2 cellular contexts compared by ENCODE assay signal in the genomic region with DNA sequence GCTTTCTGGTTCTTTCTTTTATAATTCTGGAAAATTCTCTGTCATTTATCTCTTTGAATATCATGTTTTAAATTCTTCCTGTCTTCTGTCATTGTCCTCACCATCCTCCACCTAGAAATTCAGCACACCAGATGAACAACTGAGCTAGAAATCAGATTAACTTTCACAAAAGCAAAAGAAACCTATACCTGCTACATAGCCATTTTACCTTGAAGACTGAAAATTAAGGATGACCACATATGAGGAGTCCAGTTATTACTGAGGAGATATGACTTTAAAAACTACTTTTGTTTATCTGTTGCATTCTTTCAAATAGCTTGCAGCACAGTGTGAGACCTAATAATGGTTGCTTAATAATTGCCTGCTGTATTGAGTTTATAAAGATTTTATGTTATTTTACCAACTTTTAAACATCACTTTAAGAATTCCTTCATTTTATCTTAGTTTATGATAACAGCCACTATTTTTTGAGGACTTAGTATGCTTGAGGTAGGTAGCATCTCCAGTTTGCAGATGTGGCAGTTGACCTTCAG.
TF ChIP-seq lines count a peak whose summit lies in the region.

No MANE protein-coding gene starts in this region.

TF ChIP-seq in A549, 52 proteins besides CTCF, POLR2A, EP300 and RAD21 (continued from another document):
- TF ChIP-seq PHF8 (IDR thresholded peaks at IDR 0.05; ENCODE audit: borderline replicate concordance, low read depth): no peak
- TF ChIP-seq, protein P1, sequence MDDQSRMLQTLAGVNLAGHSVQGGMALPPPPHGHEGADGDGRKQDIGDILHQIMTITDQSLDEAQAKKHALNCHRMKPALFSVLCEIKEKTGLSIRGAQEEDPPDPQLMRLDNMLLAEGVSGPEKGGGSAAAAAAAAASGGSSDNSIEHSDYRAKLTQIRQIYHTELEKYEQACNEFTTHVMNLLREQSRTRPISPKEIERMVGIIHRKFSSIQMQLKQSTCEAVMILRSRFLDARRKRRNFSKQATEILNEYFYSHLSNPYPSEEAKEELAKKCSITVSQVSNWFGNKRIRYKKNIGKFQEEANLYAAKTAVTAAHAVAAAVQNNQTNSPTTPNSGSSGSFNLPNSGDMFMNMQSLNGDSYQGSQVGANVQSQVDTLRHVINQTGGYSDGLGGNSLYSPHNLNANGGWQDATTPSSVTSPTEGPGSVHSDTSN (IDR thresholded peaks at IDR 0.05): no peak
TF ChIP-seq in A549: peak in this region for 0.

TF ChIP-seq in GM12878, 131 proteins besides CTCF, POLR2A, EP300 and RAD21 (continued from another document):
- TF ChIP-seq, protein P2, sequence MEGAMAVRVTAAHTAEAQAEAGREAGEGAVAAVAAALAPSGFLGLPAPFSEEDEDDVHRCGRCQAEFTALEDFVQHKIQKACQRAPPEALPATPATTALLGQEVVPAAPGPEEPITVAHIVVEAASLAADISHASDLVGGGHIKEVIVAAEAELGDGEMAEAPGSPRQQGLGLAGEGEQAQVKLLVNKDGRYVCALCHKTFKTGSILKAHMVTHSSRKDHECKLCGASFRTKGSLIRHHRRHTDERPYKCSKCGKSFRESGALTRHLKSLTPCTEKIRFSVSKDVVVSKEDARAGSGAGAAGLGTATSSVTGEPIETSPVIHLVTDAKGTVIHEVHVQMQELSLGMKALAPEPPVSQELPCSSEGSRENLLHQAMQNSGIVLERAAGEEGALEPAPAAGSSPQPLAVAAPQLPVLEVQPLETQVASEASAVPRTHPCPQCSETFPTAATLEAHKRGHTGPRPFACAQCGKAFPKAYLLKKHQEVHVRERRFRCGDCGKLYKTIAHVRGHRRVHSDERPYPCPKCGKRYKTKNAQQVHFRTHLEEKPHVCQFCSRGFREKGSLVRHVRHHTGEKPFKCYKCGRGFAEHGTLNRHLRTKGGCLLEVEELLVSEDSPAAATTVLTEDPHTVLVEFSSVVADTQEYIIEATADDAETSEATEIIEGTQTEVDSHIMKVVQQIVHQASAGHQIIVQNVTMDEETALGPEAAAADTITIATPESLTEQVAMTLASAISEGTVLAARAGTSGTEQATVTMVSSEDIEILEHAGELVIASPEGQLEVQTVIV (IDR thresholded peaks at IDR 0.05; ENCODE audit: borderline replicate concordance, partially characterized antibody): no peak
- TF ChIP-seq NFXL1 (IDR thresholded peaks at IDR 0.05; ENCODE audit: borderline replicate concordance) (peak; percentile 72), ZZZ3 (IDR thresholded peaks at IDR 0.05; ENCODE audit: control insufficient read depth, insufficient read length, low read depth) (no peak), ZNF384 (IDR thresholded peaks at IDR 0.05; ENCODE audit: borderline replicate concordance, low read depth, low read length) (no peak), ETV6 (conservative IDR thresholded peaks at IDR 0.05 in 1 of 2, IDR thresholded peaks at IDR 0.05 in 1 of 2; ENCODE audit: borderline replicate concordance in 1 of 2, low read depth in 1 of 2) (0 out of 4 replicates have a peak, but pooled peaks of 1 of the 2 experiments have one; percentile 68), YBX1 (IDR thresholded peaks at IDR 0.05) (no peak), TARDBP (IDR thresholded peaks at IDR 0.05; ENCODE audit: borderline replicate concordance) (no peak), ESRRA (IDR thresholded peaks at IDR 0.05; ENCODE audit: low read length) (no peak), IRF4 (IDR thresholded peaks at IDR 0.05; ENCODE audit: low read depth, low read length) (no peak), KAT2A (conservative IDR thresholded peaks at IDR 0.05; ENCODE audit: control insufficient read depth, low read depth, low read length) (no peak)
- TF ChIP-seq, protein P3, sequence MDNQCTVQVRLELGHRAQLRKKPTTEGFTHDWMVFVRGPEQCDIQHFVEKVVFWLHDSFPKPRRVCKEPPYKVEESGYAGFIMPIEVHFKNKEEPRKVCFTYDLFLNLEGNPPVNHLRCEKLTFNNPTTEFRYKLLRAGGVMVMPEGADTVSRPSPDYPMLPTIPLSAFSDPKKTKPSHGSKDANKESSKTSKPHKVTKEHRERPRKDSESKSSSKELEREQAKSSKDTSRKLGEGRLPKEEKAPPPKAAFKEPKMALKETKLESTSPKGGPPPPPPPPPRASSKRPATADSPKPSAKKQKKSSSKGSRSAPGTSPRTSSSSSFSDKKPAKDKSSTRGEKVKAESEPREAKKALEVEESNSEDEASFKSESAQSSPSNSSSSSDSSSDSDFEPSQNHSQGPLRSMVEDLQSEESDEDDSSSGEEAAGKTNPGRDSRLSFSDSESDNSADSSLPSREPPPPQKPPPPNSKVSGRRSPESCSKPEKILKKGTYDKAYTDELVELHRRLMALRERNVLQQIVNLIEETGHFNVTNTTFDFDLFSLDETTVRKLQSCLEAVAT (IDR thresholded peaks at IDR 0.05): no peak
- TF ChIP-seq, protein P4, sequence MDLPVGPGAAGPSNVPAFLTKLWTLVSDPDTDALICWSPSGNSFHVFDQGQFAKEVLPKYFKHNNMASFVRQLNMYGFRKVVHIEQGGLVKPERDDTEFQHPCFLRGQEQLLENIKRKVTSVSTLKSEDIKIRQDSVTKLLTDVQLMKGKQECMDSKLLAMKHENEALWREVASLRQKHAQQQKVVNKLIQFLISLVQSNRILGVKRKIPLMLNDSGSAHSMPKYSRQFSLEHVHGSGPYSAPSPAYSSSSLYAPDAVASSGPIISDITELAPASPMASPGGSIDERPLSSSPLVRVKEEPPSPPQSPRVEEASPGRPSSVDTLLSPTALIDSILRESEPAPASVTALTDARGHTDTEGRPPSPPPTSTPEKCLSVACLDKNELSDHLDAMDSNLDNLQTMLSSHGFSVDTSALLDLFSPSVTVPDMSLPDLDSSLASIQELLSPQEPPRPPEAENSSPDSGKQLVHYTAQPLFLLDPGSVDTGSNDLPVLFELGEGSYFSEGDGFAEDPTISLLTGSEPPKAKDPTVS (IDR thresholded peaks at IDR 0.05; ENCODE audit: low read depth, low read length): no peak
- TF ChIP-seq, protein P5, sequence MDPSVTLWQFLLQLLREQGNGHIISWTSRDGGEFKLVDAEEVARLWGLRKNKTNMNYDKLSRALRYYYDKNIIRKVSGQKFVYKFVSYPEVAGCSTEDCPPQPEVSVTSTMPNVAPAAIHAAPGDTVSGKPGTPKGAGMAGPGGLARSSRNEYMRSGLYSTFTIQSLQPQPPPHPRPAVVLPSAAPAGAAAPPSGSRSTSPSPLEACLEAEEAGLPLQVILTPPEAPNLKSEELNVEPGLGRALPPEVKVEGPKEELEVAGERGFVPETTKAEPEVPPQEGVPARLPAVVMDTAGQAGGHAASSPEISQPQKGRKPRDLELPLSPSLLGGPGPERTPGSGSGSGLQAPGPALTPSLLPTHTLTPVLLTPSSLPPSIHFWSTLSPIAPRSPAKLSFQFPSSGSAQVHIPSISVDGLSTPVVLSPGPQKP (IDR thresholded peaks at IDR 0.05; ENCODE audit: low read depth, low read length): no peak
